8 cellular contexts compared by ENCODE assay signal in the genomic region with DNA sequence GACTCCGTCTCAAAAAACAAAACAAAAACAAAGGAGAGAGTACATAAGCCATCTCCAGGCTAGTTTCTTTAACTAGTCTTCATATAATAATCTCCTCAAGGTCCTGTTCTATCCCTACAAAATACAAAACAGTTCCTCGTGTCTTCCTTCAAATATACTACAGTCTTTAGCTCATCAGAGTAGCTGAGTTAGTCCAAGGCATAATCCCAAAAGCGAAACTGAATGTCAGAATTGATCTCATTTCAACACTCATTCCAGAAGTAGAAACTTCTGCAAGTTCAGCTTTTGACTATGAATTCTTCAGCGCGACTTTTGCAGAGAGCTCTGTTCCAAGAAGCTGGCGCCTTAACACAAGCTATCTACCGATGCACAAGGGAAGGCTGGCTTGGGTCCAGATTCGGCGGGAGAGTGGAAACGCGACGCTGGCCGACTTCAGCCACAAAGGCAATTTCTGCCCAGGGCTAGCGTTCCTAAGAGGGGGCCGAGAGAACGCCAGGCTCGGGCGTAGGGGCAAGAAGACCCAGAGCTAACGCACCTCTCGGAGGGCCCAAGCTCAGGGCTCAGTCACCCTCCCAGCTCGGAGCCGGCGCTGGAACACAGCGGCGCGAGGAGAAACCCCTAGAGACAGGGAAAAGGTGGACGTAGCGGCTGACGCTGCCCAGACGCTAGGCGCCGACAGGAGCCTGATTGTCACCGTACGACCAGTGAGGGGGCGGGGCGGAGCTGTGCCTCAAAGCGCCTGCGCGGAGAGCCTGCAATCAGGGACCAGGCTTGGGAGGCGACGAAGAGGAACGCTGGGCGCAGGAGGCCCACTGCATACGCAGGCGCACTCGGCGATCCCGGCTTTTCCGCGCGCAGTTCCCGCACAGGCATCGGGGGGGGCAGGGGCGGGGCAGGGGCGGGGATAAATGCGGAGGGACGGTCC. TPM values are rescaled to one million over a fixed set of nuclear protein-coding genes. Genes with fewer than 3 reads are reported as not detected.
DNase-seq lines count a peak whose midpoint lies in the region; ATAC-seq and TF ChIP-seq lines count a peak whose summit lies in the region.

No MANE protein-coding gene starts in this region.

- DNase-seq in DMS53 treated with DMSO at 0.1 percent for 48 hours (lab: John Stamatoyannopoulos, UW; ENCODE audit: unreplicated experiment) (peak; percentile 85), KBM-7 (peak; percentile 99), PC-9 (peak; percentile 92 to 100), esophagus muscularis mucosa (ENCODE audit: extremely low spot score) (peak; percentile 100)
- DNase-seq in activated T-cell treated with anti-CD3 and anti-CD28 coated beads, Interleukin-2, amount 50 U/mL, for 48 hours: peak; percentile 99
- peak; percentile 98 for DNase-seq in stimulated activated CD8-positive, alpha-beta memory T cell treated with anti-CD3 and anti-CD28 coated beads, Interleukin-7, amount 100 ng/mL, for 24 hours (ENCODE audit: low read depth)

- CTCF ChIA-PET in PC-9 (lab: Charles Lee): interaction anchor here (0.6 to 1.8 kb wide), 6 partner anchors 13 to 897 kb away, joined by 4 to 12 read pairs (median 7); no protein-coding TSS in a partner anchor

- peak; percentile 83 for TF ChIP-seq POLR2A in esophagus muscularis mucosa (IDR thresholded peaks at IDR 0.05; ENCODE audit: low read depth)

- no peaks in the 10 kb centered on the region for H4K20me1 ChIP-seq in PC-9 (ENCODE audit: insufficient read depth)

- under 1% methylated on average over 17 of the region's 57 CpGs for WGBS in esophagus muscularis mucosa

- POLR2A ChIA-PET in PC-9 (lab: Charles Lee; ENCODE audit: unreplicated experiment): interaction anchor here (0.5 to 1.4 kb wide), 14 partner anchors 37 to 797 kb away, joined by 3 to 8 read pairs (median 5); a partner anchor contains a TSS

- no peak for TF ChIP-seq CTCF in PC-9 (conservative IDR thresholded peaks at IDR 0.05)
- TF ChIP-seq CTCF in esophagus muscularis mucosa (IDR thresholded peaks at IDR 0.05): peak in 1 of 3 experiments; percentile 23

- H3K27ac ChIP-seq in PC-9: peak overlapping the region; percentile 75
- H3K27ac ChIP-seq in esophagus muscularis mucosa (replicated peaks in 1 of 4): peak overlapping the region; percentile 95 to 99 (median 98)
- H3K27ac ChIP-seq in muscle layer of duodenum (ENCODE audit: low read length): peak overlapping the region; percentile 80

- H3K4me3 ChIP-seq in PC-9 (peak overlapping the region; percentile 95), esophagus muscularis mucosa (peak overlapping the region; percentile 65 to 99 (median 84)), muscle layer of duodenum (ENCODE audit: low read depth in 1 of 2, low read length in 2 of 2) (peak overlapping the region; percentile 88 to 93)

- 0 out of 2 replicates have a peak, but pooled peaks cover 3% of the 10 kb centered on the region for H3K36me3 ChIP-seq in PC-9 (ENCODE audit: low read depth)
- H3K36me3 ChIP-seq in esophagus muscularis mucosa: no peaks in the 10 kb centered on the region
- peaks cover 0 to 11% of the 10 kb centered on the region in 2 donors for H3K36me3 ChIP-seq in muscle layer of duodenum (ENCODE audit: control insufficient read depth in 1 of 2, insufficient read depth in 2 of 2, low read length in 2 of 2)

- no peak for TF ChIP-seq EP300 in esophagus muscularis mucosa (IDR thresholded peaks at IDR 0.05)

- no peaks in the 10 kb centered on the region for H3K9me2 ChIP-seq in PC-9 (ENCODE audit: insufficient read depth)

- peaks cover 54% of the 10 kb centered on the region for H3K79me2 ChIP-seq in PC-9 (ENCODE audit: low read depth)

- H3K4me1 ChIP-seq in PC-9 (replicated peaks; ENCODE audit: insufficient read depth) (peaks cover 28% of the 10 kb centered on the region), esophagus muscularis mucosa (peaks cover 39 to 61% (median 58%) of the 10 kb centered on the region in 4 donors), muscle layer of duodenum (ENCODE audit: control insufficient read depth in 1 of 2, insufficient read depth in 2 of 2, low read length in 2 of 2) (peaks cover 13 to 31% of the 10 kb centered on the region in 2 donors)

- in situ Hi-C loops in KBM-7 (cut with MboI; ENCODE audit: low pct_unique_long_range_greater_than_20kb, low sequenced_read_pairs): no loop called here

- TSS peak; percentile 71 for BruUV-seq in PC-9 (replicated peaks; lab: Mats Ljungman, UMichigan)

- no peaks in the 10 kb centered on the region for H3K27me3 ChIP-seq in PC-9 (ENCODE audit: insufficient read depth, low read depth)
- H3K27me3 ChIP-seq in esophagus muscularis mucosa: no peaks in the 10 kb centered on the region
- H3K27me3 ChIP-seq in muscle layer of duodenum (ENCODE audit: low read depth, low read length): no peaks in the 10 kb centered on the region

- H3K9me3 ChIP-seq in PC-9 (ENCODE audit: insufficient read depth, low read depth): no peaks in the 10 kb centered on the region
- H3K9me3 ChIP-seq in esophagus muscularis mucosa: no peaks in the 10 kb centered on the region
- no peaks in the 10 kb centered on the region for H3K9me3 ChIP-seq in muscle layer of duodenum (ENCODE audit: control insufficient read depth in 1 of 2, low read length in 2 of 2)

- H3K4me2 ChIP-seq in PC-9: peak overlapping the region; percentile 93

- peak overlapping the region; percentile 94 for H2AFZ ChIP-seq in PC-9

- H3F3A ChIP-seq in PC-9 (ENCODE audit: insufficient read depth, low read depth): peaks cover 13% of the 10 kb centered on the region

- peak; percentile 83 for ATAC-seq in GM21723 (IDR thresholded peaks at IDR 0.05; ENCODE audit: unreplicated experiment)

- intact Hi-C loops in PC-9 (cut with micrococcal nuclease; ENCODE audit: unreplicated experiment) (loop anchor here (5.0 to 10.0 kb wide), 6 partner anchors 47 to 515 kb away; a partner anchor contains a TSS), esophagus muscularis mucosa (cut with DNase I) (loop anchor here (5.0 kb wide), 3 partner anchors 47 to 338 kb away; a partner anchor contains a TSS)

RNA-seq across cellular contexts. Expression of a gene that starts 0.5 kb away (rescaled TPM):
- 51.9 and 60.6 TPM in 2 replicates for total RNA-seq in PC-9 (2021)
- 10 to 100 TPM; 34.3 to 73.1 (median 50.0) TPM for total RNA-seq in esophagus muscularis mucosa

RNA-seq across cellular contexts. Expression of a gene that starts 46.0 kb away (rescaled TPM):
- total RNA-seq in PC-9 (2021) (75.9 and 141 TPM in 2 replicates), esophagus muscularis mucosa (10 to 100 TPM; 19.9 to 31.1 (median 25.5) TPM)

Comparison
In these comparisons a context has a peak if more than half of its experiments do, and no peak if none do; other contexts are left out.
1. Peak in every context shown above with its lines: DNase-seq, ATAC-seq, H3K4me3 ChIP-seq and H3K27ac ChIP-seq.